1 cellular context compared by ENCODE assay signal in the genomic region with DNA sequence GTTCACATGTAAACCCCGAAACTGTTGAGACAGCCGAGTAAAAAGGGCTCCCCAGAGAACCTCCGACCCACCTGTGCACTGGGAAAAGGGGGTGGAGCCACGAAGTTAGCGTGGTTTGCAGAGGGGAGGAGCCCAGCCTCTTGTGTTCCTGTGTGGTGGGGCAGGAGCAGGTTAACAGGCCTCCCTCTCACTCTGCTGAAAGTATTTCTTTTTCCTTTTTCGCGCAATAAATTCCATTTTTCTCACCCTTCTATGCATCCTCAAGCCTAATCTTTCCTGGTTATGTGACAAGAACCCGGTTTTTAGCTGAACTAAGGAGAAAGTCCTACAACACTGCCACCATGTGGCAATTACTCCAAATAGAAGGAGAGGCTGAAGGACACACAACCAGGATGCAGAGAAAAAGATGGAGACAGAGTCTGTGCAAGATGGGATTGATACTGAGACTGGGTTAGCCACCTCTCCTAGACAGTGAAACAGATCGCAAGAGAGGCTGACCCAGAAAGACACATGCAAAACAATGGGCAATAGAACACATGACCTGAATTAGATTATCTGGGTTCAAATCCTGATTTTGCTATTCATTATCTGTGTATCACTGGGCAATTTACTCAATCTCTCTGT.
TF ChIP-seq lines count a peak whose summit lies in the region.

No MANE protein-coding gene starts in this region.

TF ChIP-seq in HepG2, 621 proteins besides CTCF, POLR2A, EP300 and RAD21 (continued from another document and continues in another):
- TF ChIP-seq ZFAT (CRISPR knock-in tag; conservative IDR thresholded peaks at IDR 0.05) (no peak), MZF1 (CRISPR knock-in tag; IDR thresholded peaks at IDR 0.05; ENCODE audit: borderline replicate concordance) (no peak), SOX13 (IDR thresholded peaks at IDR 0.05) (no peak), SOX13 (CRISPR knock-in tag; conservative IDR thresholded peaks at IDR 0.05 in 1 of 2, IDR thresholded peaks at IDR 0.05 in 1 of 2) (no peak), CBX2 (IDR thresholded peaks at IDR 0.05; ENCODE audit: low read depth, low read length) (no peak), CBX2 (CRISPR knock-in tag; IDR thresholded peaks at IDR 0.05; ENCODE audit: low read depth) (no peak), ZFP62 (CRISPR knock-in tag; IDR thresholded peaks at IDR 0.05) (no peak), ZNF577 (CRISPR knock-in tag; IDR thresholded peaks at IDR 0.05; ENCODE audit: borderline replicate concordance, low read depth) (no peak), ZNF556 (CRISPR knock-in tag; IDR thresholded peaks at IDR 0.05; ENCODE audit: borderline replicate concordance) (no peak), AGO2 (optimal IDR thresholded peaks at IDR 0.05; ENCODE audit: low read depth, low read length) (no peak), MBNL3 (CRISPR knock-in tag; conservative IDR thresholded peaks at IDR 0.05) (no peak), MAFF (IDR thresholded peaks at IDR 0.05; ENCODE audit: low read depth, low read length) (peak; percentile 56), ZNF788 (CRISPR knock-in tag; IDR thresholded peaks at IDR 0.05; ENCODE audit: borderline replicate concordance) (no peak), ZNF33B (CRISPR knock-in tag; IDR thresholded peaks at IDR 0.05) (no peak), REXO4 (CRISPR knock-in tag; IDR thresholded peaks at IDR 0.05; ENCODE audit: borderline replicate concordance) (no peak), KAT2B (IDR thresholded peaks at IDR 0.05; ENCODE audit: borderline replicate concordance, low read depth, low read length) (no peak), ETV5 (CRISPR knock-in tag; IDR thresholded peaks at IDR 0.05; ENCODE audit: borderline replicate concordance) (no peak), TP53 (CRISPR knock-in tag; conservative IDR thresholded peaks at IDR 0.05) (no peak), ZNF292 (CRISPR knock-in tag; IDR thresholded peaks at IDR 0.05; ENCODE audit: borderline replicate concordance, low read depth) (no peak), ZNF749 (CRISPR knock-in tag; IDR thresholded peaks at IDR 0.05; ENCODE audit: borderline replicate concordance) (0 out of 2 replicates have a peak, but pooled peaks have one; percentile 45), ZFP36L2 (CRISPR knock-in tag; IDR thresholded peaks at IDR 0.05) (no peak), PAX8 (CRISPR knock-in tag; IDR thresholded peaks at IDR 0.05; ENCODE audit: borderline replicate concordance) (no peak), SMARCE1 (IDR thresholded peaks at IDR 0.05; ENCODE audit: borderline replicate concordance) (no peak), TOPORS (CRISPR knock-in tag; IDR thresholded peaks at IDR 0.05) (no peak), MATR3 (CRISPR knock-in tag; IDR thresholded peaks at IDR 0.05) (no peak), ZNF431 (CRISPR knock-in tag; IDR thresholded peaks at IDR 0.05; ENCODE audit: borderline replicate concordance, low read depth) (no peak), SRF (IDR thresholded peaks at IDR 0.05; ENCODE audit: low read depth, low read length) (no peak), MED13 (CRISPR knock-in tag; IDR thresholded peaks at IDR 0.05) (no peak), STAG1 (CRISPR knock-in tag; IDR thresholded peaks at IDR 0.05) (peak; percentile 96), ZNF138 (CRISPR knock-in tag; IDR thresholded peaks at IDR 0.05; ENCODE audit: low read depth) (no peak), GPN1 (CRISPR knock-in tag; IDR thresholded peaks at IDR 0.05; ENCODE audit: borderline replicate concordance) (no peak), MYC (CRISPR knock-in tag; IDR thresholded peaks at IDR 0.05; ENCODE audit: borderline replicate concordance) (no peak), RCOR2 (CRISPR knock-in tag; IDR thresholded peaks at IDR 0.05) (no peak), ZNF614 (CRISPR knock-in tag; IDR thresholded peaks at IDR 0.05; ENCODE audit: borderline replicate concordance) (no peak), CEBPG (CRISPR knock-in tag; IDR thresholded peaks at IDR 0.05) (no peak), ZSCAN29 (CRISPR knock-in tag; conservative IDR thresholded peaks at IDR 0.05) (peak; percentile 90)
- TF ChIP-seq, protein P1, sequence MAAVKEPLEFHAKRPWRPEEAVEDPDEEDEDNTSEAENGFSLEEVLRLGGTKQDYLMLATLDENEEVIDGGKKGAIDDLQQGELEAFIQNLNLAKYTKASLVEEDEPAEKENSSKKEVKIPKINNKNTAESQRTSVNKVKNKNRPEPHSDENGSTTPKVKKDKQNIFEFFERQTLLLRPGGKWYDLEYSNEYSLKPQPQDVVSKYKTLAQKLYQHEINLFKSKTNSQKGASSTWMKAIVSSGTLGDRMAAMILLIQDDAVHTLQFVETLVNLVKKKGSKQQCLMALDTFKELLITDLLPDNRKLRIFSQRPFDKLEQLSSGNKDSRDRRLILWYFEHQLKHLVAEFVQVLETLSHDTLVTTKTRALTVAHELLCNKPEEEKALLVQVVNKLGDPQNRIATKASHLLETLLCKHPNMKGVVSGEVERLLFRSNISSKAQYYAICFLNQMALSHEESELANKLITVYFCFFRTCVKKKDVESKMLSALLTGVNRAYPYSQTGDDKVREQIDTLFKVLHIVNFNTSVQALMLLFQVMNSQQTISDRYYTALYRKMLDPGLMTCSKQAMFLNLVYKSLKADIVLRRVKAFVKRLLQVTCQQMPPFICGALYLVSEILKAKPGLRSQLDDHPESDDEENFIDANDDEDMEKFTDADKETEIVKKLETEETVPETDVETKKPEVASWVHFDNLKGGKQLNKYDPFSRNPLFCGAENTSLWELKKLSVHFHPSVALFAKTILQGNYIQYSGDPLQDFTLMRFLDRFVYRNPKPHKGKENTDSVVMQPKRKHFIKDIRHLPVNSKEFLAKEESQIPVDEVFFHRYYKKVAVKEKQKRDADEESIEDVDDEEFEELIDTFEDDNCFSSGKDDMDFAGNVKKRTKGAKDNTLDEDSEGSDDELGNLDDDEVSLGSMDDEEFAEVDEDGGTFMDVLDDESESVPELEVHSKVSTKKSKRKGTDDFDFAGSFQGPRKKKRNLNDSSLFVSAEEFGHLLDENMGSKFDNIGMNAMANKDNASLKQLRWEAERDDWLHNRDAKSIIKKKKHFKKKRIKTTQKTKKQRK (IDR thresholded peaks at IDR 0.05; ENCODE audit: low read length): no peak
- TF ChIP-seq, protein P2, sequence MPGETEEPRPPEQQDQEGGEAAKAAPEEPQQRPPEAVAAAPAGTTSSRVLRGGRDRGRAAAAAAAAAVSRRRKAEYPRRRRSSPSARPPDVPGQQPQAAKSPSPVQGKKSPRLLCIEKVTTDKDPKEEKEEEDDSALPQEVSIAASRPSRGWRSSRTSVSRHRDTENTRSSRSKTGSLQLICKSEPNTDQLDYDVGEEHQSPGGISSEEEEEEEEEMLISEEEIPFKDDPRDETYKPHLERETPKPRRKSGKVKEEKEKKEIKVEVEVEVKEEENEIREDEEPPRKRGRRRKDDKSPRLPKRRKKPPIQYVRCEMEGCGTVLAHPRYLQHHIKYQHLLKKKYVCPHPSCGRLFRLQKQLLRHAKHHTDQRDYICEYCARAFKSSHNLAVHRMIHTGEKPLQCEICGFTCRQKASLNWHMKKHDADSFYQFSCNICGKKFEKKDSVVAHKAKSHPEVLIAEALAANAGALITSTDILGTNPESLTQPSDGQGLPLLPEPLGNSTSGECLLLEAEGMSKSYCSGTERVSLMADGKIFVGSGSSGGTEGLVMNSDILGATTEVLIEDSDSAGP (CRISPR knock-in tag; IDR thresholded peaks at IDR 0.05; ENCODE audit: borderline replicate concordance): no peak
- TF ChIP-seq, protein P3, sequence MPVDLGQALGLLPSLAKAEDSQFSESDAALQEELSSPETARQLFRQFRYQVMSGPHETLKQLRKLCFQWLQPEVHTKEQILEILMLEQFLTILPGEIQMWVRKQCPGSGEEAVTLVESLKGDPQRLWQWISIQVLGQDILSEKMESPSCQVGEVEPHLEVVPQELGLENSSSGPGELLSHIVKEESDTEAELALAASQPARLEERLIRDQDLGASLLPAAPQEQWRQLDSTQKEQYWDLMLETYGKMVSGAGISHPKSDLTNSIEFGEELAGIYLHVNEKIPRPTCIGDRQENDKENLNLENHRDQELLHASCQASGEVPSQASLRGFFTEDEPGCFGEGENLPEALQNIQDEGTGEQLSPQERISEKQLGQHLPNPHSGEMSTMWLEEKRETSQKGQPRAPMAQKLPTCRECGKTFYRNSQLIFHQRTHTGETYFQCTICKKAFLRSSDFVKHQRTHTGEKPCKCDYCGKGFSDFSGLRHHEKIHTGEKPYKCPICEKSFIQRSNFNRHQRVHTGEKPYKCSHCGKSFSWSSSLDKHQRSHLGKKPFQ (CRISPR knock-in tag; IDR thresholded peaks at IDR 0.05; ENCODE audit: insufficient replicate concordance): no peak
- TF ChIP-seq, protein P4, sequence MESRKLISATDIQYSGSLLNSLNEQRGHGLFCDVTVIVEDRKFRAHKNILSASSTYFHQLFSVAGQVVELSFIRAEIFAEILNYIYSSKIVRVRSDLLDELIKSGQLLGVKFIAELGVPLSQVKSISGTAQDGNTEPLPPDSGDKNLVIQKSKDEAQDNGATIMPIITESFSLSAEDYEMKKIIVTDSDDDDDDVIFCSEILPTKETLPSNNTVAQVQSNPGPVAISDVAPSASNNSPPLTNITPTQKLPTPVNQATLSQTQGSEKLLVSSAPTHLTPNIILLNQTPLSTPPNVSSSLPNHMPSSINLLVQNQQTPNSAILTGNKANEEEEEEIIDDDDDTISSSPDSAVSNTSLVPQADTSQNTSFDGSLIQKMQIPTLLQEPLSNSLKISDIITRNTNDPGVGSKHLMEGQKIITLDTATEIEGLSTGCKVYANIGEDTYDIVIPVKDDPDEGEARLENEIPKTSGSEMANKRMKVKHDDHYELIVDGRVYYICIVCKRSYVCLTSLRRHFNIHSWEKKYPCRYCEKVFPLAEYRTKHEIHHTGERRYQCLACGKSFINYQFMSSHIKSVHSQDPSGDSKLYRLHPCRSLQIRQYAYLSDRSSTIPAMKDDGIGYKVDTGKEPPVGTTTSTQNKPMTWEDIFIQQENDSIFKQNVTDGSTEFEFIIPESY (CRISPR knock-in tag; IDR thresholded peaks at IDR 0.05): no peak
- TF ChIP-seq, protein P5, sequence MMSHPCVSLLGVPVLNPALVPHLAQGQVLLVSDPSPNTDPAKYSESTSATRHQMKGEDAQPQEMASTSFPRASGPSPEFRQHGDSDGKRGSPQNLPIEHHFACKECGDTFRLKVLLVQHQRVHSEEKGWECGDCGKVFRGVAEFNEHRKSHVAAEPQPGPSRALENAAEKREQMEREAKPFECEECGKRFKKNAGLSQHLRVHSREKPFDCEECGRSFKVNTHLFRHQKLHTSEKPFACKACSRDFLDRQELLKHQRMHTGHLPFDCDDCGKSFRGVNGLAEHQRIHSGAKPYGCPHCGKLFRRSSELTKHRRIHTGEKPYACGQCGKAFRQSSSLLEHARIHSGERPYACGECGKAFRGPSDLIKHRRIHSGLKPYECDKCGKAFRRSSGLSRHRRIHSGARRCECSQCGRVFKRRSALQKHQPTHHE (CRISPR knock-in tag; IDR thresholded peaks at IDR 0.05; ENCODE audit: borderline replicate concordance): no peak
- TF ChIP-seq, protein P6, sequence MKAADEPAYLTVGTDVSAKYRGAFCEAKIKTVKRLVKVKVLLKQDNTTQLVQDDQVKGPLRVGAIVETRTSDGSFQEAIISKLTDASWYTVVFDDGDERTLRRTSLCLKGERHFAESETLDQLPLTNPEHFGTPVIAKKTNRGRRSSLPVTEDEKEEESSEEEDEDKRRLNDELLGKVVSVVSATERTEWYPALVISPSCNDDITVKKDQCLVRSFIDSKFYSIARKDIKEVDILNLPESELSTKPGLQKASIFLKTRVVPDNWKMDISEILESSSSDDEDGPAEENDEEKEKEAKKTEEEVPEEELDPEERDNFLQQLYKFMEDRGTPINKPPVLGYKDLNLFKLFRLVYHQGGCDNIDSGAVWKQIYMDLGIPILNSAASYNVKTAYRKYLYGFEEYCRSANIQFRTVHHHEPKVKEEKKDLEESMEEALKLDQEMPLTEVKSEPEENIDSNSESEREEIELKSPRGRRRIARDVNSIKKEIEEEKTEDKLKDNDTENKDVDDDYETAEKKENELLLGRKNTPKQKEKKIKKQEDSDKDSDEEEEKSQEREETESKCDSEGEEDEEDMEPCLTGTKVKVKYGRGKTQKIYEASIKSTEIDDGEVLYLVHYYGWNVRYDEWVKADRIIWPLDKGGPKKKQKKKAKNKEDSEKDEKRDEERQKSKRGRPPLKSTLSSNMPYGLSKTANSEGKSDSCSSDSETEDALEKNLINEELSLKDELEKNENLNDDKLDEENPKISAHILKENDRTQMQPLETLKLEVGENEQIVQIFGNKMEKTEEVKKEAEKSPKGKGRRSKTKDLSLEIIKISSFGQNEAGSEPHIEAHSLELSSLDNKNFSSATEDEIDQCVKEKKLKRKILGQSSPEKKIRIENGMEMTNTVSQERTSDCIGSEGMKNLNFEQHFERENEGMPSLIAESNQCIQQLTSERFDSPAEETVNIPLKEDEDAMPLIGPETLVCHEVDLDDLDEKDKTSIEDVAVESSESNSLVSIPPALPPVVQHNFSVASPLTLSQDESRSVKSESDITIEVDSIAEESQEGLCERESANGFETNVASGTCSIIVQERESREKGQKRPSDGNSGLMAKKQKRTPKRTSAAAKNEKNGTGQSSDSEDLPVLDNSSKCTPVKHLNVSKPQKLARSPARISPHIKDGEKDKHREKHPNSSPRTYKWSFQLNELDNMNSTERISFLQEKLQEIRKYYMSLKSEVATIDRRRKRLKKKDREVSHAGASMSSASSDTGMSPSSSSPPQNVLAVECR (CRISPR knock-in tag; IDR thresholded peaks at IDR 0.05; ENCODE audit: borderline replicate concordance): peak; percentile 31; the same call in 1 of the 2 replicates
- TF ChIP-seq, protein P7, sequence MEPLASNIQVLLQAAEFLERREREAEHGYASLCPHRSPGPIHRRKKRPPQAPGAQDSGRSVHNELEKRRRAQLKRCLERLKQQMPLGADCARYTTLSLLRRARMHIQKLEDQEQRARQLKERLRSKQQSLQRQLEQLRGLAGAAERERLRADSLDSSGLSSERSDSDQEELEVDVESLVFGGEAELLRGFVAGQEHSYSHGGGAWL (CRISPR knock-in tag; IDR thresholded peaks at IDR 0.05): no peak
- TF ChIP-seq, protein P8, sequence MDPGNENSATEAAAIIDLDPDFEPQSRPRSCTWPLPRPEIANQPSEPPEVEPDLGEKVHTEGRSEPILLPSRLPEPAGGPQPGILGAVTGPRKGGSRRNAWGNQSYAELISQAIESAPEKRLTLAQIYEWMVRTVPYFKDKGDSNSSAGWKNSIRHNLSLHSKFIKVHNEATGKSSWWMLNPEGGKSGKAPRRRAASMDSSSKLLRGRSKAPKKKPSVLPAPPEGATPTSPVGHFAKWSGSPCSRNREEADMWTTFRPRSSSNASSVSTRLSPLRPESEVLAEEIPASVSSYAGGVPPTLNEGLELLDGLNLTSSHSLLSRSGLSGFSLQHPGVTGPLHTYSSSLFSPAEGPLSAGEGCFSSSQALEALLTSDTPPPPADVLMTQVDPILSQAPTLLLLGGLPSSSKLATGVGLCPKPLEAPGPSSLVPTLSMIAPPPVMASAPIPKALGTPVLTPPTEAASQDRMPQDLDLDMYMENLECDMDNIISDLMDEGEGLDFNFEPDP (CRISPR knock-in tag; conservative IDR thresholded peaks at IDR 0.05): no peak
- TF ChIP-seq, protein P9, sequence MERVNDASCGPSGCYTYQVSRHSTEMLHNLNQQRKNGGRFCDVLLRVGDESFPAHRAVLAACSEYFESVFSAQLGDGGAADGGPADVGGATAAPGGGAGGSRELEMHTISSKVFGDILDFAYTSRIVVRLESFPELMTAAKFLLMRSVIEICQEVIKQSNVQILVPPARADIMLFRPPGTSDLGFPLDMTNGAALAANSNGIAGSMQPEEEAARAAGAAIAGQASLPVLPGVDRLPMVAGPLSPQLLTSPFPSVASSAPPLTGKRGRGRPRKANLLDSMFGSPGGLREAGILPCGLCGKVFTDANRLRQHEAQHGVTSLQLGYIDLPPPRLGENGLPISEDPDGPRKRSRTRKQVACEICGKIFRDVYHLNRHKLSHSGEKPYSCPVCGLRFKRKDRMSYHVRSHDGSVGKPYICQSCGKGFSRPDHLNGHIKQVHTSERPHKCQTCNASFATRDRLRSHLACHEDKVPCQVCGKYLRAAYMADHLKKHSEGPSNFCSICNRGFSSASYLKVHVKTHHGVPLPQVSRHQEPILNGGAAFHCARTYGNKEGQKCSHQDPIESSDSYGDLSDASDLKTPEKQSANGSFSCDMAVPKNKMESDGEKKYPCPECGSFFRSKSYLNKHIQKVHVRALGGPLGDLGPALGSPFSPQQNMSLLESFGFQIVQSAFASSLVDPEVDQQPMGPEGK (CRISPR knock-in tag; IDR thresholded peaks at IDR 0.05): no peak
